10 cellular contexts compared by ENCODE assay signal in the genomic region with DNA sequence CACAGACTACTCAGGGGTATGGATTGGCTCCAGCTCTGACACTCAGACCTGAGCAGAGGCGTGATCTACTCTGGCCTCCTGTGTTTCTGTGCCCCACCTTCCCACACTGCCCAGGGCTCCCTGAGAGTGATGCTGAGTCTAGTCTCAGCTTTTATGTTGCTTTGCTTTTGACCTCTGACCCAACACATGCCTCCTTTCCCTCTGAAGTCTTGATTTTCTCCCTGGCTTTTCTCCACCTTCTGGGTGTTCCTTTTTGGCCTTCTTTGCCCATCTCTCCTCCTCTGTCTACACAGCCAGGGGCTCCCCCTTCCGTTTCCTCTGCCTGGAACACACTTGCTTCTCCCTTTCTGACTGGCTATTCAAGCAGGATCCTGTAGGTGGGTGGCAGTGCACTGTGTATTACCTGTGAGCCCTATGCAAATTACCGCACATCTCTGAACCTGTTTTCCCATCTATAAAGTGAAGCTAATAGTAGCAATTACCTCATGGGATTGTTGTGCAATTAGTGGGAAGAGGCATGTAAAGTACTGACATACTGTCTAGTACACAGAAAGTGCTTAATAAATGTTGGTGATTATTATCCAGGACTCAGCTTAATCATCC. TPM values are rescaled to one million over a fixed set of nuclear protein-coding genes. Genes with fewer than 3 reads are reported as not detected.
DNase-seq lines count a peak whose midpoint lies in the region; ATAC-seq, FAIRE-seq and TF ChIP-seq lines count a peak whose summit lies in the region.
"Had no signal": no experiment of that assay in that cellular context is flagged by ENCODE, and none has a peak within 500 bp of the region (broad histone marks: within the 10 kb centered on the region; RNA-seq: fewer than 3 reads in every experiment).

No MANE protein-coding gene starts in this region.

- peak overlapping the region in 2 of 4 donors; percentile 64 to 83 for H3K4me3 Mint-ChIP-seq in CD4-positive, CD25-positive, alpha-beta regulatory T cell
- no peak overlapping the region for H3K4me3 Mint-ChIP-seq in neural crest cell

- H3K4me3 ChIP-seq in CD4-positive, CD25-positive, alpha-beta regulatory T cell (ENCODE audit: low read depth, low read length): peak overlapping the region; percentile 43
- H3K4me3 ChIP-seq in HUES6 (ENCODE audit: low read depth, low read length) (no peak overlapping the region), bronchial epithelial cell (ENCODE audit: low read depth, low read length) (no peak overlapping the region)

- peaks cover 0 to 2% (median 0%) of the 10 kb centered on the region in 7 donors for H3K9me3 Mint-ChIP-seq in CD4-positive, CD25-positive, alpha-beta regulatory T cell
- no peaks in the 10 kb centered on the region for H3K9me3 Mint-ChIP-seq in neural crest cell

- TF ChIP-seq CTCF in bronchial epithelial cell (IDR thresholded peaks at IDR 0.05; ENCODE audit: insufficient read depth, low read length, severe bottlenecking) (no peak), neural crest cell (conservative IDR thresholded peaks at IDR 0.05) (no peak)

- peaks cover 17 to 38% (median 30%) of the 10 kb centered on the region in 4 donors for H3K4me1 Mint-ChIP-seq in CD4-positive, CD25-positive, alpha-beta regulatory T cell
- H3K4me1 Mint-ChIP-seq in neural crest cell: peaks cover 40% of the 10 kb centered on the region

- peaks cover 19% of the 10 kb centered on the region for H3K4me1 ChIP-seq in CD4-positive, CD25-positive, alpha-beta regulatory T cell (ENCODE audit: control insufficient read depth, insufficient read depth, low read length, poor library complexity, severe bottlenecking)
- H3K4me1 ChIP-seq in HUES6 (ENCODE audit: control insufficient read depth, insufficient read depth, low read length): peaks cover 29% of the 10 kb centered on the region; the same call in 1 of the 2 replicates

- H3K27me3 ChIP-seq in CD4-positive, CD25-positive, alpha-beta regulatory T cell (ENCODE audit: control insufficient read depth, insufficient read depth, low read length): no peaks in the 10 kb centered on the region
- H3K27me3 ChIP-seq in HUES6 (ENCODE audit: control insufficient read depth, insufficient read depth, low read length) (no peaks in the 10 kb centered on the region), bronchial epithelial cell (ENCODE audit: control insufficient read depth, insufficient read depth, low read length) (no peaks in the 10 kb centered on the region)

- H3K27ac Mint-ChIP-seq in CD4-positive, CD25-positive, alpha-beta regulatory T cell: peak overlapping the region; percentile 9 to 98 (median 86)
- H3K27ac Mint-ChIP-seq in neural crest cell (ENCODE audit: unreplicated experiment): peak overlapping the region; percentile 23

- DNase-seq in CD4-positive, CD25-positive, alpha-beta regulatory T cell: no peak
- DNase-seq in bronchial epithelial cell (ENCODE audit: low read depth) (peak; percentile 85), neural crest cell (ENCODE audit: low read depth, low spot score) (no peak), NCI-H1694 (lab: John Stamatoyannopoulos, UW) (no peak)

- peaks cover 6% of the 10 kb centered on the region for H3K27me3 Mint-ChIP-seq in CD4-positive, CD25-positive, alpha-beta regulatory T cell
- no peaks in the 10 kb centered on the region for H3K27me3 Mint-ChIP-seq in neural crest cell (ENCODE audit: low read depth)

- H3K9me3 ChIP-seq in CD4-positive, CD25-positive, alpha-beta regulatory T cell (ENCODE audit: control insufficient read depth in 2 of 2, low read length in 2 of 2): no peaks in the 10 kb centered on the region
- no peaks in the 10 kb centered on the region for H3K9me3 ChIP-seq in HUES6 (ENCODE audit: control insufficient read depth, insufficient read depth, low read depth, low read length)

- peak overlapping the region; percentile 90 for H3K27ac ChIP-seq in CD4-positive, CD25-positive, alpha-beta regulatory T cell (ENCODE audit: insufficient read depth, low read length, poor library complexity, severe bottlenecking)
- H3K27ac ChIP-seq in HUES6 (ENCODE audit: low read depth, low read length): no peak overlapping the region

- no peak for ATAC-seq in CD4-positive, CD25-positive, alpha-beta regulatory T cell (ENCODE audit: low read depth in 2 of 2)
- ATAC-seq in GM18868 (IDR thresholded peaks at IDR 0.05; ENCODE audit: unreplicated experiment) (no peak), GM19463 (IDR thresholded peaks at IDR 0.05; ENCODE audit: unreplicated experiment) (no peak), HG03025 (IDR thresholded peaks at IDR 0.05; ENCODE audit: low FRiP score, unreplicated experiment) (no peak)

- peak overlapping the region; percentile 19 for H3K9ac ChIP-seq in HUES6 (ENCODE audit: low read length)

- no peaks in the 10 kb centered on the region for H3K36me3 ChIP-seq in CD4-positive, CD25-positive, alpha-beta regulatory T cell (ENCODE audit: control insufficient read depth, insufficient read depth, low read length)
- H3K36me3 ChIP-seq in HUES6 (ENCODE audit: control insufficient read depth, insufficient read depth, low read length) (peaks cover 13% of the 10 kb centered on the region), bronchial epithelial cell (ENCODE audit: control insufficient read depth, insufficient read depth, low read length) (no peaks in the 10 kb centered on the region)

- no peaks in the 10 kb centered on the region for H3K36me3 Mint-ChIP-seq in CD4-positive, CD25-positive, alpha-beta regulatory T cell
- peaks cover 10% of the 10 kb centered on the region for H3K36me3 Mint-ChIP-seq in neural crest cell (ENCODE audit: low read depth)

- no peak for FAIRE-seq in bronchial epithelial cell (lab: Jason Lieb, UNC)

RNA-seq across cellular contexts. Expression of a gene that starts 13.7 kb away (rescaled TPM):
- not detected for total RNA-seq in CD4-positive, CD25-positive, alpha-beta regulatory T cell
- polyA plus RNA-seq in CD4-positive, CD25-positive, alpha-beta regulatory T cell: not detected
- total RNA-seq in bronchial epithelial cell: 0.13 and 0.53 TPM in 2 replicates
- 114 and 120 TPM in 2 replicates for total RNA-seq in neural crest cell

RNA-seq across cellular contexts. Expression of a gene that starts 18.5 kb away (rescaled TPM):
- 1,807 TPM for total RNA-seq in CD4-positive, CD25-positive, alpha-beta regulatory T cell
- 100 to 1,000 TPM in 1 of 4 donors, 10 to 100 TPM in 3; 54.1 to 113 (median 83.1) TPM for polyA plus RNA-seq in CD4-positive, CD25-positive, alpha-beta regulatory T cell
- 561 and 638 TPM in 2 replicates for total RNA-seq in bronchial epithelial cell
- total RNA-seq in neural crest cell: 51.0 and 51.7 TPM in 2 replicates

RNA-seq across cellular contexts. Expression of a gene that starts 35.0 kb away (rescaled TPM):
- 1.5 TPM for total RNA-seq in CD4-positive, CD25-positive, alpha-beta regulatory T cell
- polyA plus RNA-seq in CD4-positive, CD25-positive, alpha-beta regulatory T cell: 1 to 10 TPM in 2 of 4 donors, under 1 TPM in 2; 0.83 to 1.7 (median 0.93) TPM
- total RNA-seq in bronchial epithelial cell (30.3 and 83.7 TPM in 2 replicates), neural crest cell (not detected in 2 replicates)
- total RNA-seq: Daoy, dermis microvascular lymphatic vessel endothelial cell had no signal

RNA-seq across cellular contexts. Expression of a gene that starts 41.4 kb away (rescaled TPM):
- 20.2 TPM for total RNA-seq in CD4-positive, CD25-positive, alpha-beta regulatory T cell
- 100 to 1,000 TPM; 107 to 162 (median 130) TPM for polyA plus RNA-seq in CD4-positive, CD25-positive, alpha-beta regulatory T cell
- 46.6 and 74.6 TPM in 2 replicates for total RNA-seq in bronchial epithelial cell
- total RNA-seq in neural crest cell: 49.4 and 55.6 TPM in 2 replicates

RNA-seq across cellular contexts. Expression of a gene that starts 42.4 kb away (rescaled TPM):
- total RNA-seq in CD4-positive, CD25-positive, alpha-beta regulatory T cell: 19.1 TPM
- 1 to 10 TPM; 4.4 to 7.1 (median 5.5) TPM for polyA plus RNA-seq in CD4-positive, CD25-positive, alpha-beta regulatory T cell
- 13.7 and 17.4 TPM in 2 replicates for total RNA-seq in bronchial epithelial cell
- total RNA-seq in neural crest cell: 70.4 and 78.0 TPM in 2 replicates

Comparison
In these comparisons a context has a peak if more than half of its experiments do, and no peak if none do; other contexts are left out.
1. RNA of a gene that starts 13.7 kb away (total RNA-seq): 114 to 120 TPM in neural crest cell; 0.13 to 0.53 TPM in bronchial epithelial cell and not detected in CD4-positive, CD25-positive, alpha-beta regulatory T cell (single experiment); every median in the first group is over 10 times any median in the second.
2. RNA of a gene that starts 18.5 kb away (total RNA-seq): 1,807 TPM in CD4-positive, CD25-positive, alpha-beta regulatory T cell (single experiment) and 561 to 638 TPM in bronchial epithelial cell; 51.0 to 51.7 TPM in neural crest cell; every median in the first group is over 10 times any median in the second.
3. RNA of a gene that starts 35.0 kb away (total RNA-seq): 30.3 to 83.7 TPM in bronchial epithelial cell; 1.5 TPM in CD4-positive, CD25-positive, alpha-beta regulatory T cell (single experiment) and not detected in neural crest cell; every median in the first group is over 10 times any median in the second.